8 cellular contexts compared by ENCODE assay signal in the genomic region with DNA sequence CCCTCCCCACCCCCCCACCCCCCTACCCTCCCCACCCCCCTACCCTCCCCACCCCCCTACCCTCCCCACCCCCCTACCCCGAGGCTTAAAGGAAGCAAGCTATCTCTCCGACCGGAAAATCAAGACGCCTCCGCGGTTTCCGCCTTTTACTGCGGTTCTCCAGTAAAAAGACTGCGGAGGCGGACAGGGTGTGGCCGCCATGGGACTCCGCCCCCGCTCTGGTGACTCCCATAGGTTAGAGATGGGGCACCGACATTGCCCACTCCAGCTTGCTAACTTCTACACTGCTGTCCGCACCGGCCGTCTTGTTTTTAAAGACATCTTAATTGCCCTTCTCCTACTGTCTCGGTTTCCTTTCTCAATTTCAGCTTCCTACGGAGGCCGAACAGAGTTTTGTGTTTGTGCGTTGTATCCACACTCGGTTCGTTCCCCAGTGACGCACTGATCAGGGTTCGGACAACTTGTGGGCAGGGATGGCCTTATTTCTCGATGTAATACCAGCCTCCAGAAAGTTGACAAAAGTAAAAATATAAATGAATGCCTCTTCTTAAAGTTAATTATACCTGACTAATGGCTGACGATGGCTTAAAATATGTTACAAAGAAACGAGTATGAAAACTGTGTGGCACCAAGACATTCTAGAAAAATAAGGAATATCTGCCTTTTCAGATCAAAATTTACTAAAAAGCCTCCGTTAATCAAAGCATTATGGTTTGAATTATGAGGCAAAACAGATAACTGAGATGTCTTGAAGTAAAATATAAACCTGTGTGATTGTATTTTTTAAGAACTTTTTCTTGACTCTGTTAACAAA. TPM values are rescaled to one million over a fixed set of nuclear protein-coding genes. Genes with fewer than 3 reads are reported as not detected.
DNase-seq lines count a peak whose midpoint lies in the region; ATAC-seq and TF ChIP-seq lines count a peak whose summit lies in the region.

No MANE protein-coding gene starts in this region.

- peaks cover 9% of the 10 kb centered on the region for H3K4me1 ChIP-seq in right cardiac atrium (ENCODE audit: control insufficient read depth, insufficient read depth, low read length)

- H3K9me3 ChIP-seq in right cardiac atrium (ENCODE audit: control insufficient read depth, low read length): no peaks in the 10 kb centered on the region

- H3K36me3 Mint-ChIP-seq in activated CD8-positive, alpha-beta T cell treated with anti-CD3 and anti-CD28 coated beads for 36 hours (ENCODE audit: low read depth): peaks cover 32% of the 10 kb centered on the region
- peaks cover 27% of the 10 kb centered on the region for H3K36me3 Mint-ChIP-seq in stimulated activated memory B cell treated with anti-CD40 and anti-IgM and Interleukin-4, amounts not matched to agents 10 μg/mL and 1 μg/mL and 100 μg/mL, for 72 hours

- H3K27me3 ChIP-seq in right cardiac atrium (ENCODE audit: control insufficient read depth, insufficient read depth): no peaks in the 10 kb centered on the region

- H3K4me3 ChIP-seq in right cardiac atrium (ENCODE audit: low read length): no peak overlapping the region

- POLR2A ChIA-PET in activated CD8-positive, alpha-beta T cell treated with anti-CD3 and anti-CD28 coated beads for 36 hours (lab: Charles Lee): interaction anchor here (0.7 to 2.6 kb wide), 8 partner anchors 10 to 449 kb away, joined by 3 to 13 read pairs (median 6); no protein-coding TSS in a partner anchor

- CTCF ChIA-PET in activated CD8-positive, alpha-beta T cell treated with anti-CD3 and anti-CD28 coated beads for 36 hours (lab: Charles Lee): interaction anchor here (1.0 to 1.4 kb wide), 3 partner anchors 27 to 35 kb away, joined by 3 to 5 read pairs (median 3); no protein-coding TSS in a partner anchor

- intact Hi-C loops in activated CD8-positive, alpha-beta T cell treated with anti-CD3 and anti-CD28 coated beads for 36 hours (cut with micrococcal nuclease): no loop called here
- intact Hi-C loops in right cardiac atrium (cut with DNase I): no loop called here

- peaks cover 34% of the 10 kb centered on the region for H3K4me1 Mint-ChIP-seq in activated CD8-positive, alpha-beta T cell treated with anti-CD3 and anti-CD28 coated beads for 36 hours (ENCODE audit: low read depth)
- H3K4me1 Mint-ChIP-seq in stimulated activated memory B cell treated with anti-CD40 and anti-IgM and Interleukin-4, amounts not matched to agents 10 μg/mL and 1 μg/mL and 100 μg/mL, for 72 hours: peaks cover 23% of the 10 kb centered on the region

- H3K27ac ChIP-seq in right cardiac atrium (ENCODE audit: low read length): no peak overlapping the region

- H3K9me3 Mint-ChIP-seq in activated CD8-positive, alpha-beta T cell treated with anti-CD3 and anti-CD28 coated beads for 36 hours: peaks cover 13% of the 10 kb centered on the region
- H3K9me3 Mint-ChIP-seq in stimulated activated memory B cell treated with anti-CD40 and anti-IgM and Interleukin-4, amounts not matched to agents 10 μg/mL and 1 μg/mL and 100 μg/mL, for 72 hours: peaks cover 5% of the 10 kb centered on the region

- no peak for ATAC-seq in activated CD8-positive, alpha-beta T cell treated with anti-CD3 and anti-CD28 coated beads for 36 hours
- peak in 1 of 2 donors; percentile 10 for ATAC-seq in right cardiac atrium
- no peak for ATAC-seq in stimulated activated memory B cell treated with anti-CD40 and anti-IgM and Interleukin-4, amounts not matched to agents 10 μg/mL and 1 μg/mL and 100 μg/mL, for 72 hours
- no peak for ATAC-seq in HG03097 (IDR thresholded peaks at IDR 0.05; ENCODE audit: low FRiP score, unreplicated experiment)
- ATAC-seq in HG03280 (IDR thresholded peaks at IDR 0.05; ENCODE audit: unreplicated experiment): no peak
- ATAC-seq in HG03439 (IDR thresholded peaks at IDR 0.05; ENCODE audit: unreplicated experiment): no peak

- no peaks in the 10 kb centered on the region for H3K27me3 Mint-ChIP-seq in activated CD8-positive, alpha-beta T cell treated with anti-CD3 and anti-CD28 coated beads for 36 hours
- peaks cover 5% of the 10 kb centered on the region for H3K27me3 Mint-ChIP-seq in stimulated activated memory B cell treated with anti-CD40 and anti-IgM and Interleukin-4, amounts not matched to agents 10 μg/mL and 1 μg/mL and 100 μg/mL, for 72 hours

- 86% methylated on average over 29 of the region's 29 CpGs for WGBS in right cardiac atrium

- DNase-seq in NCI-H1930 (lab: John Stamatoyannopoulos, UW) (peak; percentile 41 to 76), right cardiac atrium (peak; percentile 73 to 78 (median 77)), HK-2 (ENCODE audit: unreplicated experiment) (no peak)
- DNase-seq in activated CD8-positive, alpha-beta T cell treated with anti-CD3 and anti-CD28 coated beads for 36 hours: peak; percentile 81

- TF ChIP-seq CTCF in activated CD8-positive, alpha-beta T cell treated with anti-CD3 and anti-CD28 coated beads for 36 hours (IDR thresholded peaks at IDR 0.05): no peak

- H3K27ac Mint-ChIP-seq in activated CD8-positive, alpha-beta T cell treated with anti-CD3 and anti-CD28 coated beads for 36 hours: peak overlapping the region; percentile 82
- H3K27ac Mint-ChIP-seq in stimulated activated memory B cell treated with anti-CD40 and anti-IgM and Interleukin-4, amounts not matched to agents 10 μg/mL and 1 μg/mL and 100 μg/mL, for 72 hours: peak overlapping the region; percentile 98

- peak overlapping the region; percentile 67 for H3K4me3 Mint-ChIP-seq in activated CD8-positive, alpha-beta T cell treated with anti-CD3 and anti-CD28 coated beads for 36 hours
- H3K4me3 Mint-ChIP-seq in stimulated activated memory B cell treated with anti-CD40 and anti-IgM and Interleukin-4, amounts not matched to agents 10 μg/mL and 1 μg/mL and 100 μg/mL, for 72 hours: peak overlapping the region; percentile 76

RNA-seq across cellular contexts. Expression of a gene that starts 1.1 kb away (rescaled TPM):
- 1 to 10 TPM; 8.7 to 9.6 TPM for total RNA-seq in activated CD8-positive, alpha-beta T cell treated with anti-CD3 and anti-CD28 coated beads for 36 hours
- 1 to 10 TPM; 4.9 to 7.9 (median 6.1) TPM for total RNA-seq in right cardiac atrium
- 2.9 TPM for polyA plus RNA-seq in right cardiac atrium

RNA-seq across cellular contexts. Expression of a gene that starts 20.4 kb away (rescaled TPM):
- total RNA-seq in activated CD8-positive, alpha-beta T cell treated with anti-CD3 and anti-CD28 coated beads for 36 hours: not detected
- total RNA-seq in right cardiac atrium: 1 to 10 TPM in 3 of 4 donors, under 1 TPM in 1; 0.91 to 1.6 (median 1.6) TPM
- polyA plus RNA-seq in right cardiac atrium: 0.32 TPM

RNA-seq across cellular contexts. Expression of a gene that starts 47.2 kb away (rescaled TPM):
- total RNA-seq in activated CD8-positive, alpha-beta T cell treated with anti-CD3 and anti-CD28 coated beads for 36 hours: 10 to 100 TPM; 19.5 to 22.0 TPM
- 10 to 100 TPM; 10.5 to 17.8 (median 12.0) TPM for total RNA-seq in right cardiac atrium
- 8.3 TPM for polyA plus RNA-seq in right cardiac atrium

RNA-seq across cellular contexts. Expression of a gene that starts 48.1 kb away (rescaled TPM):
- not detected for total RNA-seq in activated CD8-positive, alpha-beta T cell treated with anti-CD3 and anti-CD28 coated beads for 36 hours
- not detected for total RNA-seq in right cardiac atrium
- polyA plus RNA-seq in right cardiac atrium: not detected
